In genomic region chr5:96582343-96582742, GRCh38 we compare ENCODE assay signal across 12 cellular contexts.
DNase-seq lines count a peak whose midpoint lies in the region; ATAC-seq and TF ChIP-seq lines count a peak whose summit lies in the region.
"Had no signal": no experiment of that assay in that cellular context is flagged by ENCODE, and none has a peak within 500 bp of the region (broad histone marks: within the 10 kb centered on the region; RNA-seq: fewer than 3 reads in every experiment).

No MANE protein-coding gene starts in this region.

- H3K4me1 ChIP-seq in transverse colon, result no peaks in the 10 kb centered on the region
- H3K4me1 ChIP-seq: tibial artery had no signal

- DNase-seq in HuH-7 (ENCODE audit: low spot score) (peak; percentile 8), NCI-H510A (lab: John Stamatoyannopoulos, UW) (peak; percentile 31), dermis blood vessel endothelial cell (peak; percentile 65), transverse colon (peak; percentile 33), SIG-M5 treated with dmso at 0.1 percent for 504 hours (lab: John Stamatoyannopoulos, UW; ENCODE audit: unreplicated experiment) (no peak), KG1 (lab: John Stamatoyannopoulos, UW) (no peak)
- no peak for DNase-seq in activated naive CD4-positive, alpha-beta T cell treated with anti-CD3 and anti-CD28 coated beads, Interleukin-2, amount 50 U/mL, for 72 hours (ENCODE audit: low spot score in 2 of 2)
- DNase-seq: activated T-cell treated with anti-CD3 and anti-CD28 coated beads, Interleukin-2, amount 50 U/mL, for 1 hour; cerebellar nuclear complex; stimulated activated CD4-positive, alpha-beta T cell treated with anti-CD3 and anti-CD28 coated beads, Interleukin-4, amount 100 ng/mL, for 4 hours; tibial artery had no signal

- no peak for ATAC-seq in activated naive CD4-positive, alpha-beta T cell treated with anti-CD3 and anti-CD28 coated beads, Interleukin-2, amount 50 U/mL, for 72 hours

- TF ChIP-seq EP300 in transverse colon (IDR thresholded peaks at IDR 0.05; ENCODE audit: low read depth), result no peak

- H3K9me3 Mint-ChIP-seq in activated naive CD4-positive, alpha-beta T cell treated with anti-CD3 and anti-CD28 coated beads, Interleukin-2, amount 50 U/mL, for 72 hours, result no peaks in the 10 kb centered on the region
- H3K9me3 Mint-ChIP-seq: T-helper 1 cell treated with Interleukin-12 subunit alpha and Interleukin-12 subunit beta and Interleukin-4 antibody, amounts not matched to agents 30 μg/mL and 1 μg/mL, for 36 hours had no signal

- H3K36me3 ChIP-seq in transverse colon, result no peaks in the 10 kb centered on the region
- H3K36me3 ChIP-seq: tibial artery had no signal

- intact Hi-C loops in transverse colon (cut with DNase I; ENCODE audit: low total_unique reads), result no loop called here

- H3K9me3 ChIP-seq in transverse colon, result no peaks in the 10 kb centered on the region
- H3K9me3 ChIP-seq: tibial artery had no signal

- H3K27me3 ChIP-seq in transverse colon, result no peaks in the 10 kb centered on the region
- H3K27me3 ChIP-seq: tibial artery had no signal

- no peaks in the 10 kb centered on the region for H3K36me3 Mint-ChIP-seq in activated naive CD4-positive, alpha-beta T cell treated with anti-CD3 and anti-CD28 coated beads, Interleukin-2, amount 50 U/mL, for 72 hours

- in situ Hi-C loops in transverse colon (cut with MboI; ENCODE audit: low pct_ligation_motif_present in 1 of 4, low pct_unique_long_range_greater_than_20kb in 1 of 4, low sequenced_read_pairs in 3 of 4), result loop anchor here in 1 of 4 donors (25.0 kb wide), 1 partner anchor 720 kb away; no protein-coding TSS in a partner anchor

- H3K27ac ChIP-seq in transverse colon, result no peak overlapping the region
- H3K27ac ChIP-seq: tibial artery had no signal

- no peak overlapping the region for H3K27ac Mint-ChIP-seq in activated naive CD4-positive, alpha-beta T cell treated with anti-CD3 and anti-CD28 coated beads, Interleukin-2, amount 50 U/mL, for 72 hours
- H3K27ac Mint-ChIP-seq: T-helper 1 cell treated with Interleukin-12 subunit alpha and Interleukin-12 subunit beta and Interleukin-4 antibody, amounts not matched to agents 30 μg/mL and 1 μg/mL, for 36 hours had no signal

- no peak for TF ChIP-seq CTCF in transverse colon (IDR thresholded peaks at IDR 0.05)

- no peak for TF ChIP-seq POLR2A in transverse colon (IDR thresholded peaks at IDR 0.05)

- WGBS in transverse colon (ENCODE audit: low coverage in 1 of 2), 2 donors, result 41 to 49% methylated on average over 5 to 11 of the region's 11 CpGs

- H3K4me3 ChIP-seq in transverse colon, result no peak overlapping the region
- H3K4me3 ChIP-seq: tibial artery had no signal

Comparison
In these comparisons a context has a peak if more than half of its experiments do, and no peak if none do; other contexts are left out.
1. DNase-seq: peak in HuH-7 (single experiment), NCI-H510A (single experiment), dermis blood vessel endothelial cell (single experiment) and transverse colon (single experiment); none in activated naive CD4-positive, alpha-beta T cell treated with anti-CD3 and anti-CD28 coated beads, Interleukin-2, amount 50 U/mL, for 72 hours (0 of 2), SIG-M5 treated with dmso at 0.1 percent for 504 hours (single experiment) and KG1 (single experiment).